In genomic region chr14:55454264-55455151, GRCh38 we compare ENCODE assay signal across 9 cellular contexts. TPM values are rescaled to one million over a fixed set of nuclear protein-coding genes. Genes with fewer than 3 reads are reported as not detected.
DNase-seq lines count a peak whose midpoint lies in the region; TF ChIP-seq lines count a peak whose summit lies in the region.
"Had no signal": no experiment of that assay in that cellular context is flagged by ENCODE, and none has a peak within 500 bp of the region (broad histone marks: within the 10 kb centered on the region; RNA-seq: fewer than 3 reads in every experiment).

No MANE protein-coding gene starts in this region.

- no peak for TF ChIP-seq EP300 in stomach (IDR thresholded peaks at IDR 0.05)

- H3K27me3 ChIP-seq in Caco-2 (replicated peaks; ENCODE audit: control insufficient read depth, insufficient read depth, low read length) (no peaks in the 10 kb centered on the region), stomach (no peaks in the 10 kb centered on the region)

- TF ChIP-seq CTCF in Caco-2 (IDR thresholded peaks at IDR 0.05; ENCODE audit: insufficient read depth in 1 of 2, low read depth in 1 of 2, low read length in 1 of 2, severe bottlenecking in 1 of 2, unreplicated experiment in 1 of 2) (no peak), stomach (IDR thresholded peaks at IDR 0.05) (no peak)

- 10 to 25% (median 16%) methylated on average over 14 of the region's 14 CpGs for WGBS in stomach, 5 donors

- H3K27ac ChIP-seq in stomach: peak overlapping the region; percentile 49 to 71 (median 69)

- POLR2A ChIA-PET in Caco-2 (lab: Charles Lee): no interaction called here

- H3K36me3 Mint-ChIP-seq in Caco-2 (ENCODE audit: insufficient read depth, unreplicated experiment): no peaks in the 10 kb centered on the region
- no peaks in the 10 kb centered on the region for H3K36me3 Mint-ChIP-seq in activated naive CD4-positive, alpha-beta T cell treated with anti-CD3 and anti-CD28 coated beads for 36 hours (ENCODE audit: low read depth)
- H3K36me3 Mint-ChIP-seq: activated naive CD4-positive, alpha-beta T cell treated with anti-CD3 and anti-CD28 coated beads, Interleukin-2, amount 50 U/mL, for 24 hours had no signal

- no peak for TF ChIP-seq POLR2A in stomach (IDR thresholded peaks at IDR 0.05)

- H3K9me3 Mint-ChIP-seq in Caco-2 (ENCODE audit: unreplicated experiment): no peaks in the 10 kb centered on the region
- H3K9me3 Mint-ChIP-seq in activated naive CD4-positive, alpha-beta T cell treated with anti-CD3 and anti-CD28 coated beads for 36 hours: no peaks in the 10 kb centered on the region
- H3K9me3 Mint-ChIP-seq: activated naive CD4-positive, alpha-beta T cell treated with anti-CD3 and anti-CD28 coated beads, Interleukin-2, amount 50 U/mL, for 24 hours had no signal

- CTCF ChIA-PET in Caco-2 (lab: Charles Lee): interaction anchor here (0.6 kb wide), 1 partner anchor 15 kb away, joined by 3 read pairs; no protein-coding TSS in a partner anchor
- CTCF ChIA-PET in activated naive CD4-positive, alpha-beta T cell treated with anti-CD3 and anti-CD28 coated beads for 36 hours (lab: Charles Lee): interaction anchor here (0.7 to 2.1 kb wide), 4 partner anchors 8 to 64 kb away, joined by 3 to 10 read pairs (median 4); no protein-coding TSS in a partner anchor

- no peaks in the 10 kb centered on the region for H3K27me3 Mint-ChIP-seq in Caco-2 (ENCODE audit: insufficient read depth, unreplicated experiment)
- H3K27me3 Mint-ChIP-seq in activated naive CD4-positive, alpha-beta T cell treated with anti-CD3 and anti-CD28 coated beads for 36 hours (ENCODE audit: low read depth): no peaks in the 10 kb centered on the region

- intact Hi-C loops in Caco-2 (cut with micrococcal nuclease; ENCODE audit: unreplicated experiment): loop anchor here (5.0 kb wide), 1 partner anchor 128 kb away; the partner anchor contains the start of gene KTN1
- intact Hi-C loops in head of caudate nucleus (cut with DNase I): no loop called here
- intact Hi-C loops in stomach (cut with DNase I; ENCODE audit: low total_unique reads): no loop called here
- intact Hi-C loops in activated naive CD4-positive, alpha-beta T cell treated with anti-CD3 and anti-CD28 coated beads for 36 hours (cut with micrococcal nuclease): loop anchor here (5.0 kb wide), 1 partner anchor 128 kb away; the partner anchor contains the start of gene KTN1

- H3K4me3 Mint-ChIP-seq in Caco-2 (ENCODE audit: unreplicated experiment): no peak overlapping the region
- H3K4me3 Mint-ChIP-seq in activated naive CD4-positive, alpha-beta T cell treated with anti-CD3 and anti-CD28 coated beads for 36 hours: no peak overlapping the region
- H3K4me3 Mint-ChIP-seq: activated naive CD4-positive, alpha-beta T cell treated with anti-CD3 and anti-CD28 coated beads, Interleukin-2, amount 50 U/mL, for 24 hours had no signal

- BruUV-seq in Caco-2 (replicated peaks; lab: Mats Ljungman, UMichigan): no TSS peak

- H3K9me3 ChIP-seq in Caco-2 (no peaks in the 10 kb centered on the region), stomach (no peaks in the 10 kb centered on the region)

- peaks cover 15% of the 10 kb centered on the region for H3K4me1 Mint-ChIP-seq in Caco-2 (ENCODE audit: low read depth, unreplicated experiment)
- peaks cover 8% of the 10 kb centered on the region for H3K4me1 Mint-ChIP-seq in activated naive CD4-positive, alpha-beta T cell treated with anti-CD3 and anti-CD28 coated beads for 36 hours (ENCODE audit: low read depth)
- H3K4me1 Mint-ChIP-seq: activated naive CD4-positive, alpha-beta T cell treated with anti-CD3 and anti-CD28 coated beads, Interleukin-2, amount 50 U/mL, for 24 hours had no signal

- peaks cover 12% of the 10 kb centered on the region for H3K4me1 ChIP-seq in Caco-2
- peaks cover 7 to 32% (median 21%) of the 10 kb centered on the region in 4 donors for H3K4me1 ChIP-seq in stomach

- H3K27ac Mint-ChIP-seq in Caco-2 (ENCODE audit: unreplicated experiment): peak overlapping the region; percentile 5
- H3K27ac Mint-ChIP-seq in activated naive CD4-positive, alpha-beta T cell treated with anti-CD3 and anti-CD28 coated beads for 36 hours: no peak overlapping the region
- H3K27ac Mint-ChIP-seq: activated naive CD4-positive, alpha-beta T cell treated with anti-CD3 and anti-CD28 coated beads, Interleukin-2, amount 50 U/mL, for 24 hours had no signal

- H3K36me3 ChIP-seq in Caco-2 (ENCODE audit: control insufficient read depth, insufficient read depth, low read length) (no peaks in the 10 kb centered on the region), stomach (no peaks in the 10 kb centered on the region)

- no peak overlapping the region for H3K4me3 ChIP-seq in Caco-2 (ENCODE audit: low read depth, low read length)
- peak overlapping the region in 3 of 4 donors; percentile 4 to 25 (median 15) for H3K4me3 ChIP-seq in stomach

- DNase-seq in Caco-2: no peak
- DNase-seq in NCI-H1105 treated with DMSO at 0.1 percent for 48 hours (lab: John Stamatoyannopoulos, UW): peak; percentile 99
- DNase-seq in SK-N-DZ (ENCODE audit: low spot score): peak; percentile 91
- DNase-seq in head of caudate nucleus: peak in 23 of 42 donors; percentile 10 to 65 (median 32)
- peak; percentile 37 for DNase-seq in stomach
- DNase-seq in activated CD4-positive, alpha-beta T cell treated with anti-CD3 and anti-CD28 coated beads for 1 hour: no peak
- no peak for DNase-seq in activated naive CD4-positive, alpha-beta T cell treated with anti-CD3 and anti-CD28 coated beads for 36 hours
- no peak for DNase-seq in cortex of kidney (lab: John Stamatoyannopoulos, UW)

RNA-seq across cellular contexts. Expression of gene TBPL2, which starts 14.1 kb away (rescaled TPM):
- not detected in 2 replicates for total RNA-seq in Caco-2 (2022)
- 0.06 TPM in 1 of 2 replicates, not detected in the other for polyA plus RNA-seq in SK-N-DZ (2014; cell fraction: cytosol; rRNA removed)
- not detected in 2 replicates for polyA plus RNA-seq in SK-N-DZ (2014; cell fraction: nucleus; rRNA removed)
- not detected for total RNA-seq in stomach
- not detected for polyA plus RNA-seq in stomach
- total RNA-seq in activated naive CD4-positive, alpha-beta T cell treated with anti-CD3 and anti-CD28 coated beads for 36 hours: not detected

RNA-seq across cellular contexts. Expression of gene ATG14, which starts 42.9 kb away (rescaled TPM):
- total RNA-seq in Caco-2 (2022) (11.4 and 13.1 TPM in 2 replicates), stomach (10 to 100 TPM in 2 of 5 donors, 1 to 10 TPM in 3; 5.8 to 29.7 (median 7.0) TPM)
- 4.4 and 7.7 TPM in 2 replicates for polyA plus RNA-seq in SK-N-DZ (2014; cell fraction: cytosol; rRNA removed)
- polyA plus RNA-seq in SK-N-DZ (2014; cell fraction: nucleus; rRNA removed): 14.0 and 18.1 TPM in 2 replicates
- polyA plus RNA-seq in stomach: 1 to 10 TPM; 3.3 to 5.4 (median 3.7) TPM
- 1 to 10 TPM; 4.6 to 4.9 TPM for total RNA-seq in activated naive CD4-positive, alpha-beta T cell treated with anti-CD3 and anti-CD28 coated beads for 36 hours

Comparison
In these comparisons a context has a peak if more than half of its experiments do, and no peak if none do; other contexts are left out.
1. DNase-seq: peak in NCI-H1105 treated with DMSO at 0.1 percent for 48 hours (single experiment), SK-N-DZ (single experiment), head of caudate nucleus (23 of 42) and stomach (single experiment); none in Caco-2 (0 of 2), activated CD4-positive, alpha-beta T cell treated with anti-CD3 and anti-CD28 coated beads for 1 hour (single experiment), activated naive CD4-positive, alpha-beta T cell treated with anti-CD3 and anti-CD28 coated beads for 36 hours (single experiment) and cortex of kidney (single experiment).
2. intact Hi-C loops: an anchor here in Caco-2 (5.0 kb wide) and activated naive CD4-positive, alpha-beta T cell treated with anti-CD3 and anti-CD28 coated beads for 36 hours (5.0 kb wide); none called in head of caudate nucleus and stomach.